ENCODE assay signal across 20 cellular contexts in the genomic region with DNA sequence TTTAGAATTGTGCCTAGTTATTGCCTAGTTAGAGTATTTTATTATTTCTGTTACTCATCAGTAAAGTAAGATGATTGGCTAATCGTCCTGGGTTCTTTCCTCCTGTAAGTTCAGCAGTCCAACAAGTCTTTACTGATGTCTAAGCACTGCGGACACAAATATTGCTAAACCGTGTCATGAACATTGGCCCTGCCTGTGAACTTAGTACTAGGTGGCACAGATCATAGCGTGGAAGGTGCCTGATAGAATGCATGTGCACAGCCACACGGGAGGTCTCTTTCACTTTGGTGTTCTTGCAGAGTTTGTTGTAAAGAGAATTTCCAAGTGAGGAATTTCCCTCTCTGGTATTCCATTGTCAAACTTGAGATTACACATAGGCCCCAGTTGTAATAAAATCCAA.
"Had no signal": no experiment of that assay in that cellular context is flagged by ENCODE, and none has a peak within 500 bp of the region (broad histone marks: within the 10 kb centered on the region; RNA-seq: fewer than 3 reads in every experiment).

No MANE protein-coding gene starts in this region.

- FAIRE-seq: colon, islet of Langerhans, TTC549 had no signal

- H3K27me3 ChIP-seq: dorsolateral prefrontal cortex, thyroid gland had no signal

- H3K27me3 Mint-ChIP-seq: activated B cell treated with CpG ODN at 0.5 μM for 24 hours; activated CD4-positive, alpha-beta memory T cell treated with anti-CD3 and anti-CD28 coated beads, Interleukin-2, amount 10 ng/mL, durations not matched to agents 7 days and 5 days; activated CD8-positive, alpha-beta memory T cell treated with anti-CD3 and anti-CD28 coated beads, Interleukin-2, amount 10 ng/mL, durations not matched to agents 7 days and 5 days; activated naive CD4-positive, alpha-beta T cell treated with anti-CD3 and anti-CD28 coated beads, Interleukin-2, amount 10 ng/mL, durations not matched to agents 7 days and 5 days; naive thymus-derived CD4-positive, alpha-beta T cell had no signal

- H3K9me3 ChIP-seq: psoas muscle, thyroid gland had no signal

- H3K27ac ChIP-seq: dorsolateral prefrontal cortex, epithelial cell of prostate, psoas muscle, thyroid gland had no signal

- H3K4me1 ChIP-seq: thyroid gland had no signal

- H3K4me3 ChIP-seq: dorsolateral prefrontal cortex, psoas muscle, thyroid gland had no signal

- ATAC-seq: activated CD8-positive, alpha-beta memory T cell treated with anti-CD3 and anti-CD28 coated beads, Interleukin-2, amount 10 ng/mL, durations not matched to agents 7 days and 5 days; naive thymus-derived CD4-positive, alpha-beta T cell; sciatic nerve had no signal

- DNase-seq: activated B cell treated with CpG ODN at 0.5 μM for 24 hours; activated CD4-positive, alpha-beta memory T cell treated with anti-CD3 and anti-CD28 coated beads, Interleukin-2, amount 10 ng/mL, durations not matched to agents 7 days and 5 days; activated CD4-positive, alpha-beta T cell treated with anti-CD3 and anti-CD28 coated beads for 48 hours; activated CD8-positive, alpha-beta memory T cell treated with anti-CD3 and anti-CD28 coated beads, Interleukin-2, amount 10 ng/mL, durations not matched to agents 7 days and 5 days; activated naive CD4-positive, alpha-beta T cell treated with anti-CD3 and anti-CD28 coated beads, Interleukin-2, amount 10 ng/mL, durations not matched to agents 7 days and 5 days; amniotic stem cell; dorsolateral prefrontal cortex; foreskin fibroblast; hippocampal formation; mammary epithelial cell; naive thymus-derived CD4-positive, alpha-beta T cell; psoas muscle; stimulated activated CD4-positive, alpha-beta T cell treated with anti-CD3 and anti-CD28 coated beads, Interleukin-4, amount 100 ng/mL, for 24 hours; thyroid gland had no signal

- H3K9me3 Mint-ChIP-seq: stimulated activated effector memory CD8-positive, alpha-beta T cell treated with anti-CD3 and anti-CD28 coated beads, Interleukin-12 subunit alpha, Interleukin-12 subunit beta, amount 100 ng/mL, for 72 hours had no signal

- H3K4me3 Mint-ChIP-seq: activated B cell treated with CpG ODN at 0.5 μM for 24 hours; activated CD4-positive, alpha-beta memory T cell treated with anti-CD3 and anti-CD28 coated beads, Interleukin-2, amount 10 ng/mL, durations not matched to agents 7 days and 5 days; activated CD8-positive, alpha-beta memory T cell treated with anti-CD3 and anti-CD28 coated beads, Interleukin-2, amount 10 ng/mL, durations not matched to agents 7 days and 5 days; activated naive CD4-positive, alpha-beta T cell treated with anti-CD3 and anti-CD28 coated beads, Interleukin-2, amount 10 ng/mL, durations not matched to agents 7 days and 5 days; stimulated activated effector memory CD8-positive, alpha-beta T cell treated with anti-CD3 and anti-CD28 coated beads, Interleukin-12 subunit alpha, Interleukin-12 subunit beta, amount 100 ng/mL, for 72 hours had no signal

- H3K27ac Mint-ChIP-seq: activated CD4-positive, alpha-beta memory T cell treated with anti-CD3 and anti-CD28 coated beads, Interleukin-2, amount 10 ng/mL, durations not matched to agents 7 days and 5 days; activated CD8-positive, alpha-beta memory T cell treated with anti-CD3 and anti-CD28 coated beads, Interleukin-2, amount 10 ng/mL, durations not matched to agents 7 days and 5 days; activated naive CD4-positive, alpha-beta T cell treated with anti-CD3 and anti-CD28 coated beads, Interleukin-2, amount 10 ng/mL, durations not matched to agents 7 days and 5 days; stimulated activated effector memory CD8-positive, alpha-beta T cell treated with anti-CD3 and anti-CD28 coated beads, Interleukin-12 subunit alpha, Interleukin-12 subunit beta, amount 100 ng/mL, for 72 hours had no signal
